3 cellular contexts compared by ENCODE assay signal in the genomic region with DNA sequence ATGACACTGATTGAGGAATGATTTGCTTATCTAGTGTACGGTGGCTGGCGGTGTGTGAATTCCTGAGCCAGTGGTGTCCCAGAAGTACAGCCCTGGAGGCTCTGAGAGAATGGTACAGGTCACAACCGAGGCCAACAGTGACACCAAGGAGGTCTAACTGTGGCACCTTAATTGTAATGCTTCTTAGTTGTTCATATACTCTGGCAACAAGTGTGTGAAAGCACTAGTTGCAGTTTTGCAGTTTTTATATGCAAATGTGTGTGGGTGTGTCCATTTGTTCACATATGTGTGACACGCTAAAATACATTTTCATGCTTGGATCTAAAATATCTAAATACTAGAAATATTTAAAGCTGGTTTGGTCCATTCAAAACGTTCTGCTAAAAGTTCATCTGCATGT.
"Had no signal": no experiment of that assay in that cellular context is flagged by ENCODE, and none has a peak within 500 bp of the region (broad histone marks: within the 10 kb centered on the region; RNA-seq: fewer than 3 reads in every experiment).

No MANE protein-coding gene starts in this region.

- H3K4me3 ChIP-seq: GM12878 had no signal

- ATAC-seq: GM12878 had no signal

- DNase-seq: GDM1, GF-D8 had no signal
